Comparison of ENCODE assay signal across 14 cellular contexts in genomic region chr14:58131386-58131785, GRCh38. TPM values are rescaled to one million over a fixed set of nuclear protein-coding genes. Genes with fewer than 3 reads are reported as not detected.
DNase-seq lines count a peak whose midpoint lies in the region; ATAC-seq and TF ChIP-seq lines count a peak whose summit lies in the region.
"Had no signal": no experiment of that assay in that cellular context is flagged by ENCODE, and none has a peak within 500 bp of the region (broad histone marks: within the 10 kb centered on the region; RNA-seq: fewer than 3 reads in every experiment).

No MANE protein-coding gene starts in this region.

- intact Hi-C loops in sciatic nerve (cut with DNase I) (no loop called here), lower lobe of right lung (cut with DNase I) (no loop called here)

- H3K4me1 ChIP-seq in lower lobe of right lung: no peaks in the 10 kb centered on the region

- ATAC-seq in sciatic nerve (peak; percentile 83), HG02840 (IDR thresholded peaks at IDR 0.05; ENCODE audit: low FRiP score, unreplicated experiment) (no peak), lower lobe of right lung (no peak)

- peak; percentile 24 for DNase-seq in DMS 273 (lab: John Stamatoyannopoulos, UW; ENCODE audit: unreplicated experiment)
- no peak for DNase-seq in DMS 273 treated with DMSO at 0.1 percent for 48 hours (lab: John Stamatoyannopoulos, UW)
- peak; percentile 34 for DNase-seq in OCI-M1 (lab: John Stamatoyannopoulos, UW)
- DNase-seq in fibroblast of mammary gland (ENCODE audit: low read depth): peak; percentile 40
- DNase-seq in sciatic nerve (ENCODE audit: low spot score): no peak
- no peak for DNase-seq in AG08396 (ENCODE audit: low spot score)
- no peak for DNase-seq in lower lobe of right lung
- DNase-seq: activated gamma-delta T cell treated with Interleukin-2 at 50 U/mL for 16 hours; Kasumi-1; NCI-H2029; stimulated activated CD4-positive, alpha-beta T cell treated with anti-CD3 and anti-CD28 coated beads, Interleukin-12 subunit alpha, Interleukin-12 subunit beta, amount 100 ng/mL, for 4 hours had no signal

- H3K9me3 ChIP-seq in lower lobe of right lung: no peaks in the 10 kb centered on the region
- H3K9me3 ChIP-seq: tibial nerve had no signal

- TF ChIP-seq CTCF in fibroblast of mammary gland (conservative IDR thresholded peaks at IDR 0.05; ENCODE audit: control insufficient read depth, insufficient read depth, low read depth, low read length) (no peak), lower lobe of right lung (IDR thresholded peaks at IDR 0.05) (no peak)

- H3K36me3 ChIP-seq in lower lobe of right lung: no peaks in the 10 kb centered on the region
- H3K36me3 ChIP-seq: tibial nerve had no signal

- H3K4me3 ChIP-seq in fibroblast of mammary gland (ENCODE audit: control insufficient read depth, low read depth, low read length) (no peak overlapping the region), lower lobe of right lung (no peak overlapping the region)
- H3K4me3 ChIP-seq: tibial nerve had no signal

- no peak overlapping the region for H3K27ac ChIP-seq in lower lobe of right lung
- H3K27ac ChIP-seq: 22Rv1, tibial nerve had no signal

- no peaks in the 10 kb centered on the region for H3K27me3 ChIP-seq in lower lobe of right lung (ENCODE audit: low read depth)
- H3K27me3 ChIP-seq: tibial nerve had no signal

RNA-seq across cellular contexts. Expression of gene ARMH4, which starts 20.6 kb away (rescaled TPM):
- total RNA-seq in sciatic nerve (11.5 TPM), lower lobe of right lung (2.1 TPM)

Comparison
In these comparisons a context has a peak if more than half of its experiments do, and no peak if none do; other contexts are left out.
1. DNase-seq: peak in DMS 273 (single experiment), OCI-M1 (single experiment) and fibroblast of mammary gland (single experiment); none in DMS 273 treated with DMSO at 0.1 percent for 48 hours (single experiment), sciatic nerve (single experiment), AG08396 (single experiment) and lower lobe of right lung (single experiment).